Comparison of ENCODE assay signal across 15 cellular contexts in genomic region chr1:243723458-243724043, GRCh38.
DNase-seq lines count a peak whose midpoint lies in the region; ATAC-seq and TF ChIP-seq lines count a peak whose summit lies in the region.
"Had no signal": no experiment of that assay in that cellular context is flagged by ENCODE, and none has a peak within 500 bp of the region (broad histone marks: within the 10 kb centered on the region; RNA-seq: fewer than 3 reads in every experiment).

No MANE protein-coding gene starts in this region.

- 0 out of 2 replicates have a peak overlapping the region, but pooled peaks have one; percentile 24 for H3K23ac ChIP-seq in IMR-90 (ENCODE audit: low read depth, low read length)

- peak overlapping the region; percentile 9 to 32; a peak in 1 of 4 replicates for H4K8ac ChIP-seq in IMR-90 (ENCODE audit: low read depth in 2 of 2, low read length in 2 of 2)

- TF ChIP-seq CTCF in IMR-90 (conservative IDR thresholded peaks at IDR 0.05; ENCODE audit: low read depth, low read length) (no peak), osteocyte (IDR thresholded peaks at IDR 0.05) (no peak), vagina (IDR thresholded peaks at IDR 0.05) (no peak)

- H3K9me3 ChIP-seq in IMR-90 (ENCODE audit: control insufficient read depth, insufficient read depth, low read length) (no peaks in the 10 kb centered on the region), vagina (no peaks in the 10 kb centered on the region)
- H3K9me3 ChIP-seq: lower lobe of right lung had no signal

- dilution Hi-C loops in IMR-90 (cut with HindIII; ENCODE audit: low sequenced_read_pairs, unreplicated experiment): no loop called here

- H3K36me3 Mint-ChIP-seq in activated CD4-positive, alpha-beta T cell treated with anti-CD3 and anti-CD28 coated beads, Interleukin-2, amount 10 ng/mL, durations not matched to agents 7 days and 5 days (ENCODE audit: low read depth): no peaks in the 10 kb centered on the region
- peaks cover 2% of the 10 kb centered on the region for H3K36me3 Mint-ChIP-seq in activated CD4-positive, alpha-beta T cell treated with anti-CD3 and anti-CD28 coated beads, Interleukin-2, amount 10 ng/mL, durations not matched to agents 24 days and 14 days (ENCODE audit: low read depth)
- peaks cover 2% of the 10 kb centered on the region for H3K36me3 Mint-ChIP-seq in osteocyte (ENCODE audit: unreplicated experiment)
- H3K36me3 Mint-ChIP-seq: natural killer cell had no signal

- no peak overlapping the region; the same call in 1 of the 2 replicates for H2BK120ac ChIP-seq in IMR-90 (ENCODE audit: low read depth, low read length)

- TF ChIP-seq POLR2A in IMR-90 (IDR thresholded peaks at IDR 0.05; ENCODE audit: low read depth, low read length) (no peak), vagina (IDR thresholded peaks at IDR 0.05) (no peak), GM18505 (IDR thresholded peaks at IDR 0.05; ENCODE audit: borderline replicate concordance, extremely low read depth, insufficient read depth, insufficient read length) (no peak)

- H3K9me1 ChIP-seq in IMR-90 (ENCODE audit: insufficient read depth, low read length): peaks cover 4% of the 10 kb centered on the region

- peak overlapping the region; percentile 54; the same call in 1 of the 2 replicates for H2BK20ac ChIP-seq in IMR-90 (ENCODE audit: low read depth, low read length)

- no peak overlapping the region; the same call in 1 of the 2 replicates for H2AK5ac ChIP-seq in IMR-90 (ENCODE audit: low read depth, low read length)

- peaks cover 8% of the 10 kb centered on the region for H3K4me1 ChIP-seq in IMR-90 (ENCODE audit: control insufficient read depth, insufficient read depth, low read length)
- H3K4me1 ChIP-seq in vagina: peaks cover 21% of the 10 kb centered on the region

- no peak overlapping the region for H2AFZ ChIP-seq in IMR-90 (replicated peaks; ENCODE audit: low read length, poor library complexity)

- CTCF ChIA-PET in activated CD4-positive, alpha-beta T cell treated with anti-CD3 and anti-CD28 coated beads, Interleukin-2, amount 10 ng/mL, durations not matched to agents 7 days and 5 days (lab: Charles Lee): no interaction called here
- CTCF ChIA-PET in IMR-90 (lab: Yijun Ruan, JAX): interaction anchor here (0.6 kb wide), 1 partner anchor 29 kb away, joined by 4 read pairs; no protein-coding TSS in a partner anchor

- 100% methylated on average over 1 of the region's 3 CpGs; no CpG with 5 or more reads in 1 of the 2 experiments for WGBS in IMR-90 (ENCODE audit: extremely low coverage in 2 of 2, insufficient read length in 1 of 2), 2 experiments

- no peaks in the 10 kb centered on the region for H3K36me3 ChIP-seq in IMR-90 (ENCODE audit: control insufficient read depth, insufficient read depth, low read length)
- no peaks in the 10 kb centered on the region for H3K36me3 ChIP-seq in vagina
- H3K36me3 ChIP-seq: brain microvascular endothelial cell, lower lobe of right lung had no signal

- 0 out of 2 replicates have a peak overlapping the region, but pooled peaks have one; percentile 75 for H3K14ac ChIP-seq in IMR-90 (replicated peaks; ENCODE audit: low read depth, low read length)

- H3K18ac ChIP-seq in IMR-90 (ENCODE audit: low read depth, low read length): no peak overlapping the region

- intact Hi-C loops in activated CD4-positive, alpha-beta T cell treated with anti-CD3 and anti-CD28 coated beads, Interleukin-2, amount 10 ng/mL, durations not matched to agents 24 days and 14 days (cut with micrococcal nuclease): no loop called here
- intact Hi-C loops in IMR-90 (cut with micrococcal nuclease): no loop called here
- intact Hi-C loops in vagina (cut with DNase I): no loop called here

- H2BK15ac ChIP-seq in IMR-90 (ENCODE audit: low read depth, low read length): 0 out of 3 replicates have a peak overlapping the region, but pooled peaks have one; percentile 81

- H3K56ac ChIP-seq in IMR-90 (ENCODE audit: extremely low read depth, insufficient read depth, low read length): no peak overlapping the region

- H3K4me3 ChIP-seq in IMR-90 (ENCODE audit: insufficient read depth, low read depth, low read length): no peak overlapping the region
- no peak overlapping the region for H3K4me3 ChIP-seq in vagina
- H3K4me3 ChIP-seq: lower lobe of right lung had no signal

- 0 out of 2 replicates have a peak overlapping the region, but pooled peaks have one; percentile 15 for H4K91ac ChIP-seq in IMR-90 (ENCODE audit: insufficient read depth, low read depth, low read length)

- no peak overlapping the region for H3K4me3 Mint-ChIP-seq in activated CD4-positive, alpha-beta T cell treated with anti-CD3 and anti-CD28 coated beads, Interleukin-2, amount 10 ng/mL, durations not matched to agents 7 days and 5 days
- no peak overlapping the region for H3K4me3 Mint-ChIP-seq in activated CD4-positive, alpha-beta T cell treated with anti-CD3 and anti-CD28 coated beads, Interleukin-2, amount 10 ng/mL, durations not matched to agents 24 days and 14 days
- no peak overlapping the region for H3K4me3 Mint-ChIP-seq in osteocyte (ENCODE audit: unreplicated experiment)
- H3K4me3 Mint-ChIP-seq: activated naive CD4-positive, alpha-beta T cell treated with anti-CD3 and anti-CD28 coated beads for 36 hours; natural killer cell had no signal

- no peaks in the 10 kb centered on the region for H3K27me3 Mint-ChIP-seq in activated CD4-positive, alpha-beta T cell treated with anti-CD3 and anti-CD28 coated beads, Interleukin-2, amount 10 ng/mL, durations not matched to agents 7 days and 5 days
- H3K27me3 Mint-ChIP-seq in activated CD4-positive, alpha-beta T cell treated with anti-CD3 and anti-CD28 coated beads, Interleukin-2, amount 10 ng/mL, durations not matched to agents 24 days and 14 days: no peaks in the 10 kb centered on the region
- H3K27me3 Mint-ChIP-seq in osteocyte (ENCODE audit: unreplicated experiment): no peaks in the 10 kb centered on the region

- no peak overlapping the region for H2BK5ac ChIP-seq in IMR-90 (ENCODE audit: low read depth, low read length, poor library complexity, severe bottlenecking)

- no peak overlapping the region for H2AK9ac ChIP-seq in IMR-90 (replicated peaks; ENCODE audit: low read depth, low read length, poor library complexity)

- no TSS peak for BruUV-seq in IMR-90 (replicated peaks; lab: Mats Ljungman, UMichigan)

- H3K79me1 ChIP-seq in IMR-90 (ENCODE audit: low read depth in 1 of 2, low read length in 2 of 2): peaks cover 33 to 48% of the 10 kb centered on the region in 2 experiments

- no peak for DNase-seq in activated CD4-positive, alpha-beta T cell treated with anti-CD3 and anti-CD28 coated beads, Interleukin-2, amount 10 ng/mL, durations not matched to agents 7 days and 5 days
- no peak for DNase-seq in activated CD4-positive, alpha-beta T cell treated with anti-CD3 and anti-CD28 coated beads, Interleukin-2, amount 10 ng/mL, durations not matched to agents 24 days and 14 days
- DNase-seq in IMR-90 (no peak), amniotic epithelial cell (ENCODE audit: low read depth) (peak; percentile 17), osteocyte (ENCODE audit: extremely low spot score, unreplicated experiment) (no peak), RPMI8226 (no peak), vagina (ENCODE audit: extremely low spot score in 2 of 2) (no peak)
- DNase-seq: activated naive CD4-positive, alpha-beta T cell treated with anti-CD3 and anti-CD28 coated beads for 36 hours; brain microvascular endothelial cell; DMS79; foreskin keratinocyte; lower lobe of right lung; natural killer cell; NCI-H510A had no signal

- H3K4me1 Mint-ChIP-seq in activated CD4-positive, alpha-beta T cell treated with anti-CD3 and anti-CD28 coated beads, Interleukin-2, amount 10 ng/mL, durations not matched to agents 7 days and 5 days: peaks cover 10% of the 10 kb centered on the region
- peaks cover 10% of the 10 kb centered on the region for H3K4me1 Mint-ChIP-seq in activated CD4-positive, alpha-beta T cell treated with anti-CD3 and anti-CD28 coated beads, Interleukin-2, amount 10 ng/mL, durations not matched to agents 24 days and 14 days
- H3K4me1 Mint-ChIP-seq in osteocyte (ENCODE audit: unreplicated experiment): peaks cover 53% of the 10 kb centered on the region

- in situ Hi-C loops in IMR-90 (cut with MboI; ENCODE audit: low sequenced_read_pairs): no loop called here

- ATAC-seq in IMR-90 (ENCODE audit: low read depth) (no peak), GM18505 (IDR thresholded peaks at IDR 0.05; ENCODE audit: unreplicated experiment) (no peak)
- ATAC-seq: foreskin keratinocyte, lower lobe of right lung, natural killer cell had no signal

- no peaks in the 10 kb centered on the region for H3K27me3 ChIP-seq in IMR-90 (ENCODE audit: control insufficient read depth, insufficient read depth, low read length)
- no peaks in the 10 kb centered on the region for H3K27me3 ChIP-seq in vagina
- H3K27me3 ChIP-seq: brain microvascular endothelial cell, foreskin keratinocyte had no signal

- no peak overlapping the region for H3K9ac ChIP-seq in IMR-90 (ENCODE audit: low read depth, low read length)

- H3K27ac ChIP-seq in IMR-90 (ENCODE audit: insufficient read depth, low read length) (no peak overlapping the region), vagina (no peak overlapping the region)
- H3K27ac ChIP-seq: brain microvascular endothelial cell, foreskin keratinocyte, lower lobe of right lung had no signal

- no peaks in the 10 kb centered on the region for H4K20me1 ChIP-seq in IMR-90 (ENCODE audit: insufficient read depth, low read length)

- H3K4ac ChIP-seq in IMR-90 (ENCODE audit: low read depth, low read length): 0 out of 2 replicates have a peak overlapping the region, but pooled peaks have one; percentile 40

- H4K5ac ChIP-seq in IMR-90 (ENCODE audit: low read depth, low read length): no peak overlapping the region

- H3K4me2 ChIP-seq in IMR-90 (ENCODE audit: low read depth, low read length): no peak overlapping the region

- no peaks in the 10 kb centered on the region for H3K9me3 Mint-ChIP-seq in activated CD4-positive, alpha-beta T cell treated with anti-CD3 and anti-CD28 coated beads, Interleukin-2, amount 10 ng/mL, durations not matched to agents 7 days and 5 days
- no peaks in the 10 kb centered on the region for H3K9me3 Mint-ChIP-seq in activated CD4-positive, alpha-beta T cell treated with anti-CD3 and anti-CD28 coated beads, Interleukin-2, amount 10 ng/mL, durations not matched to agents 24 days and 14 days
- no peaks in the 10 kb centered on the region for H3K9me3 Mint-ChIP-seq in osteocyte (ENCODE audit: unreplicated experiment)
- H3K9me3 Mint-ChIP-seq: activated naive CD4-positive, alpha-beta T cell treated with anti-CD3 and anti-CD28 coated beads for 36 hours; natural killer cell had no signal

- POLR2A ChIA-PET in activated CD4-positive, alpha-beta T cell treated with anti-CD3 and anti-CD28 coated beads, Interleukin-2, amount 10 ng/mL, durations not matched to agents 7 days and 5 days (lab: Charles Lee): no interaction called here
- POLR2A ChIA-PET in IMR-90 (lab: Charles Lee; ENCODE audit: unreplicated experiment): no interaction called here

- peak overlapping the region; percentile 38 for H3K27ac Mint-ChIP-seq in activated CD4-positive, alpha-beta T cell treated with anti-CD3 and anti-CD28 coated beads, Interleukin-2, amount 10 ng/mL, durations not matched to agents 7 days and 5 days
- H3K27ac Mint-ChIP-seq in activated CD4-positive, alpha-beta T cell treated with anti-CD3 and anti-CD28 coated beads, Interleukin-2, amount 10 ng/mL, durations not matched to agents 24 days and 14 days: no peak overlapping the region
- H3K27ac Mint-ChIP-seq in osteocyte (ENCODE audit: unreplicated experiment): peak overlapping the region; percentile 24
- H3K27ac Mint-ChIP-seq: activated naive CD4-positive, alpha-beta T cell treated with anti-CD3 and anti-CD28 coated beads for 36 hours had no signal

- no peak for TF ChIP-seq RAD21 in IMR-90 (IDR thresholded peaks at IDR 0.05; ENCODE audit: low read length)
